24 cellular contexts compared by ENCODE assay signal in genomic region chr5:91020065-91020800, GRCh38.
A peak's percentile ranks its signal among the peaks of the same experiment; 100 is the strongest.
DNase-seq lines count a peak whose midpoint lies in the region; ATAC-seq, FAIRE-seq and TF ChIP-seq lines count a peak whose summit lies in the region.
"Had no signal": no experiment of that assay in that cellular context is flagged by ENCODE, and none has a peak within 500 bp of the region (broad histone marks: within the 10 kb centered on the region; RNA-seq: fewer than 3 reads in every experiment).

No MANE protein-coding gene starts in this region.

- H3K79me2 ChIP-seq in astrocyte (ENCODE audit: insufficient read depth, low read length): no peaks in the 10 kb centered on the region

- no peak overlapping the region for H3K9ac ChIP-seq in astrocyte (ENCODE audit: low read length)

- H3K4me3 ChIP-seq in AG10803 (ENCODE audit: low read length): no peak overlapping the region
- no peak overlapping the region for H3K4me3 ChIP-seq in astrocyte (ENCODE audit: insufficient read depth, low read depth, low read length)
- H3K4me3 ChIP-seq in fibroblast of pulmonary artery (replicated peaks; ENCODE audit: low read depth, low read length): no peak overlapping the region
- H3K4me3 ChIP-seq: body of pancreas, coronary artery, heart left ventricle, left ventricle myocardium inferior, transverse colon had no signal

- DNase-seq in AG10803 (ENCODE audit: low read depth) (peak; percentile 50), astrocyte (ENCODE audit: low read depth) (peak; percentile 67), fibroblast of pulmonary artery (ENCODE audit: low read depth) (peak; percentile 55), nephron progenitor cell (no peak), NOMO-1 (lab: John Stamatoyannopoulos, UW; ENCODE audit: unreplicated experiment in 2 of 2) (no peak), T-helper 9 cell (no peak), left ventricle myocardium superior (no peak)
- DNase-seq: activated CD4-positive, alpha-beta T cell treated with anti-CD3 and anti-CD28 coated beads, Interleukin-2, amount 50 U/mL, for 1 hour; body of pancreas; C1 segment of cervical spinal cord; Calu3; heart left ventricle; left ventricle myocardium inferior; NCI-H1105 treated with DMSO at 0.1 percent for 48 hours; NCI-H510A; nucleus accumbens; stimulated activated CD4-positive, alpha-beta T cell treated with anti-CD3 and anti-CD28 coated beads, Interleukin-12 subunit alpha, Interleukin-12 subunit beta, amount 100 ng/mL, for 4 hours; stimulated activated CD4-positive, alpha-beta T cell treated with anti-CD3 and anti-CD28 coated beads, Interleukin-4, amount 100 ng/mL, for 4 hours; stimulated activated naive CD8-positive, alpha-beta T cell treated with anti-CD3 and anti-CD28 coated beads, Interleukin-15, amount 100 ng/mL, for 72 hours; transverse colon had no signal

- no peaks in the 10 kb centered on the region for H3K27me3 ChIP-seq in astrocyte (ENCODE audit: insufficient read depth, low read length)
- H3K27me3 ChIP-seq: body of pancreas, heart left ventricle, transverse colon had no signal

- H3K27ac ChIP-seq in astrocyte (ENCODE audit: low read depth, low read length): no peak overlapping the region
- H3K27ac ChIP-seq: body of pancreas, coronary artery, heart left ventricle, left ventricle myocardium inferior, transverse colon had no signal

- no peak overlapping the region for H3K4me3 Mint-ChIP-seq in astrocyte (ENCODE audit: unreplicated experiment)
- H3K4me3 Mint-ChIP-seq in nephron progenitor cell: no peak overlapping the region
- H3K4me3 Mint-ChIP-seq: activated naive CD8-positive, alpha-beta T cell; stimulated activated naive CD8-positive, alpha-beta T cell treated with anti-CD3 and anti-CD28 coated beads, Interleukin-15, amount 100 ng/mL, for 72 hours had no signal

- H3K4me1 Mint-ChIP-seq in astrocyte (ENCODE audit: low read depth, unreplicated experiment) (peaks cover 31% of the 10 kb centered on the region), nephron progenitor cell (peaks cover 64% of the 10 kb centered on the region)
- H3K4me1 Mint-ChIP-seq: stimulated activated naive CD8-positive, alpha-beta T cell treated with anti-CD3 and anti-CD28 coated beads, Interleukin-15, amount 100 ng/mL, for 72 hours had no signal

- H2AFZ ChIP-seq in astrocyte (ENCODE audit: low read depth, low read length): no peak overlapping the region

- peak overlapping the region; percentile 93 for H3K27ac Mint-ChIP-seq in astrocyte (ENCODE audit: unreplicated experiment)
- peak overlapping the region; percentile 34 for H3K27ac Mint-ChIP-seq in nephron progenitor cell
- H3K27ac Mint-ChIP-seq: activated naive CD8-positive, alpha-beta T cell; stimulated activated naive CD8-positive, alpha-beta T cell treated with anti-CD3 and anti-CD28 coated beads, Interleukin-15, amount 100 ng/mL, for 72 hours had no signal

- intact Hi-C loops in left ventricle myocardium superior (cut with micrococcal nuclease): no loop called here

- H4K20me1 ChIP-seq in astrocyte (ENCODE audit: insufficient read depth, low read length): no peaks in the 10 kb centered on the region

- ATAC-seq in HG02798 (IDR thresholded peaks at IDR 0.05; ENCODE audit: poor library complexity, unreplicated experiment): no peak
- ATAC-seq in left ventricle myocardium superior: no peak
- ATAC-seq: body of pancreas; heart left ventricle; SK-N-SH treated with all-trans-retinoic acid at 6 μM for 48 hours; stimulated activated naive CD8-positive, alpha-beta T cell treated with anti-CD3 and anti-CD28 coated beads, Interleukin-15, amount 100 ng/mL, for 72 hours had no signal

- no peaks in the 10 kb centered on the region for H3K9me3 ChIP-seq in astrocyte (ENCODE audit: insufficient read depth, low read depth, low read length)
- H3K9me3 ChIP-seq: body of pancreas, transverse colon had no signal

- H3K4me2 ChIP-seq in astrocyte (ENCODE audit: low read length): no peak overlapping the region

- no peak for FAIRE-seq in astrocyte (lab: Jason Lieb, UNC)

- no peaks in the 10 kb centered on the region for H3K27me3 Mint-ChIP-seq in astrocyte (ENCODE audit: low read depth, unreplicated experiment)
- H3K27me3 Mint-ChIP-seq in nephron progenitor cell (ENCODE audit: low read depth, poor library complexity): no peaks in the 10 kb centered on the region

- TF ChIP-seq CTCF in AG10803 (conservative IDR thresholded peaks at IDR 0.05; ENCODE audit: low read length) (no peak), astrocyte (IDR thresholded peaks at IDR 0.05; ENCODE audit: insufficient read depth, low read depth, low read length) (no peak), fibroblast of pulmonary artery (IDR thresholded peaks at IDR 0.05; ENCODE audit: low read length, missing control alignments) (no peak), nephron progenitor cell (IDR thresholded peaks at IDR 0.05) (no peak)

- no peaks in the 10 kb centered on the region for H3K4me1 ChIP-seq in astrocyte (ENCODE audit: insufficient read depth, low read length)
- H3K4me1 ChIP-seq: body of pancreas, heart left ventricle, left ventricle myocardium inferior had no signal

- H3K36me3 Mint-ChIP-seq in astrocyte (ENCODE audit: low read depth, unreplicated experiment) (no peaks in the 10 kb centered on the region), nephron progenitor cell (ENCODE audit: low read depth) (peaks cover 7% of the 10 kb centered on the region)
- H3K36me3 Mint-ChIP-seq: activated naive CD8-positive, alpha-beta T cell had no signal

- H3K9me3 Mint-ChIP-seq in astrocyte (ENCODE audit: unreplicated experiment) (no peaks in the 10 kb centered on the region), nephron progenitor cell (peaks cover 6% of the 10 kb centered on the region)

- no peaks in the 10 kb centered on the region for H3K36me3 ChIP-seq in astrocyte (ENCODE audit: insufficient read depth, low read length)
- H3K36me3 ChIP-seq: heart left ventricle, left ventricle myocardium inferior, transverse colon had no signal

Comparison
In these comparisons a context has a peak if more than half of its experiments do, and no peak if none do; other contexts are left out.
1. DNase-seq: peak in AG10803 (single experiment), astrocyte (single experiment) and fibroblast of pulmonary artery (single experiment); none in nephron progenitor cell (single experiment), NOMO-1 (0 of 2), T-helper 9 cell (single experiment) and left ventricle myocardium superior (single experiment).